14 cellular contexts compared by ENCODE assay signal in the genomic region with DNA sequence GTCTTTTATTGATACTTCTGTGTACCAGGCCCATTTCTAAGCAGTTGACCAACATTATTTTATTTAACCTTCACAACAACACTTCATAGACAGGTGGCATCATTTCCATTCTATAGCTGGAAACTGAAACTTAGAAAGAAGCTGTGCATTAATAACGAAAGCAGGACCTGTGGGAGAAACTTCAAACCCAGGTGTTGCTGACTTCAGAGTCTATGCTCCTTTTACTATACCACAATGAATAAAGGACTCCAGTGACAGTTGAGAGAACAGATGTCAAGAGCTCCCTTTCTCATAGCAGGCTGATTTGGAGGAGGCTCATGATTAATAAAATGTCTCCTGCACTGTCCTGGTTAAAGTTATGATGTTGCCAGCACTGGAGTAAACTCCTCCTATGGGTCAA. TPM values are rescaled to one million over a fixed set of nuclear protein-coding genes. Genes with fewer than 3 reads are reported as not detected.
DNase-seq lines count a peak whose midpoint lies in the region; ATAC-seq, FAIRE-seq and TF ChIP-seq lines count a peak whose summit lies in the region.
"Had no signal": no experiment of that assay in that cellular context is flagged by ENCODE, and none has a peak within 500 bp of the region (broad histone marks: within the 10 kb centered on the region; RNA-seq: fewer than 3 reads in every experiment).

No MANE protein-coding gene starts in this region.

- H3K79me2 ChIP-seq in SK-N-SH (ENCODE audit: insufficient read depth) = no peaks in the 10 kb centered on the region

- H3K4me1 ChIP-seq in effector memory CD4-positive, alpha-beta T cell (ENCODE audit: control insufficient read depth, insufficient read depth, low read length, poor library complexity, severe bottlenecking) = no peaks in the 10 kb centered on the region
- H3K4me1 ChIP-seq in SK-N-SH (ENCODE audit: control insufficient read depth in 1 of 2, insufficient read depth in 2 of 2, low read depth in 1 of 2, low read length in 1 of 2) (no peaks in the 10 kb centered on the region), thyroid gland (no peaks in the 10 kb centered on the region)
- H3K4me1 ChIP-seq: psoas muscle had no signal

- no peak overlapping the region for H3K4me3 ChIP-seq in effector memory CD4-positive, alpha-beta T cell (ENCODE audit: insufficient read depth, low read depth, low read length, poor library complexity, severe bottlenecking)
- H3K4me3 ChIP-seq in SK-N-SH (ENCODE audit: low read depth in 2 of 2, low read length in 1 of 2) (no peak overlapping the region), thyroid gland (replicated peaks in 1 of 3) (no peak overlapping the region)
- H3K4me3 ChIP-seq: psoas muscle had no signal

- ATAC-seq in HG02610 (IDR thresholded peaks at IDR 0.05; ENCODE audit: unreplicated experiment) = peak; percentile 100
- peak; percentile 99 for ATAC-seq in HG03378 (IDR thresholded peaks at IDR 0.05; ENCODE audit: unreplicated experiment)
- ATAC-seq: psoas muscle had no signal

- FAIRE-seq in GM12891 (lab: Jason Lieb, UNC) = peak; percentile 40
- peak; percentile 86 for FAIRE-seq in GM19239 (lab: Jason Lieb, UNC)

- no peak overlapping the region for H3K4me2 ChIP-seq in SK-N-SH

- no peaks in the 10 kb centered on the region for H3K9me2 ChIP-seq in SK-N-SH

- no peak for TF ChIP-seq EP300 in SK-N-SH (IDR thresholded peaks at IDR 0.05; ENCODE audit: borderline replicate concordance in 1 of 2, low read depth in 1 of 2, low read length in 1 of 2)

- H2AFZ ChIP-seq in SK-N-SH (ENCODE audit: low read depth) = no peak overlapping the region

- no peak for TF ChIP-seq POLR2A in GM12891 (IDR thresholded peaks at IDR 0.05; ENCODE audit: low read depth, low read length)
- TF ChIP-seq POLR2A in thyroid gland (IDR thresholded peaks at IDR 0.05) = no peak

- no peak overlapping the region for H3K9ac ChIP-seq in SK-N-SH

- 67% methylated on average over 1 of the region's 1 CpG for WGBS in SK-N-SH (ENCODE audit: low lambda C conversion rate)
- WGBS in thyroid gland, 2 donors = 54 to 86% methylated on average over 1 of the region's 1 CpG

- no peaks in the 10 kb centered on the region for H3K9me3 ChIP-seq in effector memory CD4-positive, alpha-beta T cell (ENCODE audit: control insufficient read depth, low read length)
- H3K9me3 ChIP-seq in SK-N-SH (no peaks in the 10 kb centered on the region), thyroid gland (no peaks in the 10 kb centered on the region)
- H3K9me3 ChIP-seq: psoas muscle had no signal

- no peaks in the 10 kb centered on the region for H3K36me3 ChIP-seq in effector memory CD4-positive, alpha-beta T cell (ENCODE audit: control insufficient read depth, insufficient read depth, low read length)
- H3K36me3 ChIP-seq in SK-N-SH (replicated peaks in 1 of 2; ENCODE audit: control insufficient read depth in 1 of 2, insufficient read depth in 2 of 2, low read length in 1 of 2) = no peaks in the 10 kb centered on the region
- no peaks in the 10 kb centered on the region for H3K36me3 ChIP-seq in thyroid gland

- no peaks in the 10 kb centered on the region for H3F3A ChIP-seq in SK-N-SH (replicated peaks; ENCODE audit: insufficient read depth)

- H3K27me3 ChIP-seq in effector memory CD4-positive, alpha-beta T cell (replicated peaks; ENCODE audit: control insufficient read depth, insufficient read depth, low read length, poor library complexity, severe bottlenecking) = peaks cover 3% of the 10 kb centered on the region
- H3K27me3 ChIP-seq in SK-N-SH (ENCODE audit: insufficient read depth) = no peaks in the 10 kb centered on the region
- H3K27me3 ChIP-seq in thyroid gland = no peaks in the 10 kb centered on the region

- TF ChIP-seq CTCF in SK-N-SH (IDR thresholded peaks at IDR 0.05) (no peak), thyroid gland (IDR thresholded peaks at IDR 0.05) (no peak)

- in situ Hi-C loops in KBM-7 (cut with MboI; ENCODE audit: low pct_unique_long_range_greater_than_20kb, low sequenced_read_pairs) = no loop called here

- intact Hi-C loops in thyroid gland (cut with DNase I) = no loop called here

- POLR2A ChIA-PET in SK-N-SH (lab: Yijun Ruan, JAX) = no interaction called here

- DNase-seq in GM12891 (ENCODE audit: insufficient read length, low spot score) = peak; percentile 11
- DNase-seq in GM19239 (ENCODE audit: insufficient read length, low spot score) = peak; percentile 40
- no peak for DNase-seq in KBM-7
- no peak for DNase-seq in effector memory CD4-positive, alpha-beta T cell
- DNase-seq in SK-N-SH = no peak
- no peak for DNase-seq in thyroid gland
- DNase-seq: activated naive CD4-positive, alpha-beta T cell treated with anti-CD3 and anti-CD28 coated beads, Interleukin-2, amount 50 U/mL, for 16 hours; GF-D8; NCI-H226; psoas muscle; SHP77 treated with DMSO at 0.1 percent for 48 hours had no signal

- H3K27ac ChIP-seq in effector memory CD4-positive, alpha-beta T cell (ENCODE audit: insufficient read depth, low read length, poor library complexity, severe bottlenecking) = no peak overlapping the region
- H3K27ac ChIP-seq in SK-N-SH (ENCODE audit: low read depth in 2 of 2, low read length in 1 of 2) = no peak overlapping the region
- no peak overlapping the region for H3K27ac ChIP-seq in thyroid gland
- H3K27ac ChIP-seq: psoas muscle had no signal

- CTCF ChIA-PET in SK-N-SH (lab: Yijun Ruan, JAX) = no interaction called here

- H4K20me1 ChIP-seq in SK-N-SH (ENCODE audit: insufficient read depth) = no peaks in the 10 kb centered on the region

- no peak for TF ChIP-seq RAD21 in SK-N-SH (IDR thresholded peaks at IDR 0.05; ENCODE audit: low read length)

TF ChIP-seq in GM12891, 5 proteins besides CTCF, POLR2A, EP300 and RAD21:
- TF ChIP-seq TAF1 (IDR thresholded peaks at IDR 0.05; ENCODE audit: low read depth, low read length) = no peak
- no peak for TF ChIP-seq SPI1 (IDR thresholded peaks at IDR 0.05; ENCODE audit: low read depth, low read length)
- TF ChIP-seq PAX5 (IDR thresholded peaks at IDR 0.05; ENCODE audit: insufficient read depth, low read length, severe bottlenecking) = no peak
- no peak for TF ChIP-seq POU2F2 (IDR thresholded peaks at IDR 0.05; ENCODE audit: low read depth, low read length)

TF ChIP-seq in SK-N-SH, 30 proteins besides CTCF, POLR2A, EP300 and RAD21:
- TF ChIP-seq FOXM1 (IDR thresholded peaks at IDR 0.05; ENCODE audit: low read depth) = no peak
- TF ChIP-seq, protein P1, sequence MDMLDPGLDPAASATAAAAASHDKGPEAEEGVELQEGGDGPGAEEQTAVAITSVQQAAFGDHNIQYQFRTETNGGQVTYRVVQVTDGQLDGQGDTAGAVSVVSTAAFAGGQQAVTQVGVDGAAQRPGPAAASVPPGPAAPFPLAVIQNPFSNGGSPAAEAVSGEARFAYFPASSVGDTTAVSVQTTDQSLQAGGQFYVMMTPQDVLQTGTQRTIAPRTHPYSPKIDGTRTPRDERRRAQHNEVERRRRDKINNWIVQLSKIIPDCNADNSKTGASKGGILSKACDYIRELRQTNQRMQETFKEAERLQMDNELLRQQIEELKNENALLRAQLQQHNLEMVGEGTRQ (IDR thresholded peaks at IDR 0.05; ENCODE audit: borderline replicate concordance, low read depth, low read length) = no peak
- TF ChIP-seq FOXJ3 (CRISPR knock-in tag; IDR thresholded peaks at IDR 0.05) = no peak
- no peak for TF ChIP-seq TCF12 (IDR thresholded peaks at IDR 0.05)
- no peak for TF ChIP-seq FOSL2 (IDR thresholded peaks at IDR 0.05; ENCODE audit: borderline replicate concordance, low read depth)
- TF ChIP-seq GATA2 (CRISPR knock-in tag; IDR thresholded peaks at IDR 0.05) = no peak
- TF ChIP-seq, protein P2, sequence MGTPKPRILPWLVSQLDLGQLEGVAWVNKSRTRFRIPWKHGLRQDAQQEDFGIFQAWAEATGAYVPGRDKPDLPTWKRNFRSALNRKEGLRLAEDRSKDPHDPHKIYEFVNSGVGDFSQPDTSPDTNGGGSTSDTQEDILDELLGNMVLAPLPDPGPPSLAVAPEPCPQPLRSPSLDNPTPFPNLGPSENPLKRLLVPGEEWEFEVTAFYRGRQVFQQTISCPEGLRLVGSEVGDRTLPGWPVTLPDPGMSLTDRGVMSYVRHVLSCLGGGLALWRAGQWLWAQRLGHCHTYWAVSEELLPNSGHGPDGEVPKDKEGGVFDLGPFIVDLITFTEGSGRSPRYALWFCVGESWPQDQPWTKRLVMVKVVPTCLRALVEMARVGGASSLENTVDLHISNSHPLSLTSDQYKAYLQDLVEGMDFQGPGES (IDR thresholded peaks at IDR 0.05; ENCODE audit: low read depth, low read length) = no peak
- TF ChIP-seq TAF1 (IDR thresholded peaks at IDR 0.05; ENCODE audit: borderline replicate concordance, low read depth, low read length) = no peak
- TF ChIP-seq, protein P3, sequence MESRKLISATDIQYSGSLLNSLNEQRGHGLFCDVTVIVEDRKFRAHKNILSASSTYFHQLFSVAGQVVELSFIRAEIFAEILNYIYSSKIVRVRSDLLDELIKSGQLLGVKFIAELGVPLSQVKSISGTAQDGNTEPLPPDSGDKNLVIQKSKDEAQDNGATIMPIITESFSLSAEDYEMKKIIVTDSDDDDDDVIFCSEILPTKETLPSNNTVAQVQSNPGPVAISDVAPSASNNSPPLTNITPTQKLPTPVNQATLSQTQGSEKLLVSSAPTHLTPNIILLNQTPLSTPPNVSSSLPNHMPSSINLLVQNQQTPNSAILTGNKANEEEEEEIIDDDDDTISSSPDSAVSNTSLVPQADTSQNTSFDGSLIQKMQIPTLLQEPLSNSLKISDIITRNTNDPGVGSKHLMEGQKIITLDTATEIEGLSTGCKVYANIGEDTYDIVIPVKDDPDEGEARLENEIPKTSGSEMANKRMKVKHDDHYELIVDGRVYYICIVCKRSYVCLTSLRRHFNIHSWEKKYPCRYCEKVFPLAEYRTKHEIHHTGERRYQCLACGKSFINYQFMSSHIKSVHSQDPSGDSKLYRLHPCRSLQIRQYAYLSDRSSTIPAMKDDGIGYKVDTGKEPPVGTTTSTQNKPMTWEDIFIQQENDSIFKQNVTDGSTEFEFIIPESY (IDR thresholded peaks at IDR 0.05; ENCODE audit: borderline replicate concordance, low read depth) = no peak
- no peak for TF ChIP-seq ELF1 (IDR thresholded peaks at IDR 0.05)
- TF ChIP-seq MEF2A (IDR thresholded peaks at IDR 0.05; ENCODE audit: borderline replicate concordance, low read depth) = no peak
- TF ChIP-seq RCOR1 (IDR thresholded peaks at IDR 0.05; ENCODE audit: low read length) = no peak
- TF ChIP-seq RFX5 (IDR thresholded peaks at IDR 0.05; ENCODE audit: low read length) = no peak
- no peak for TF ChIP-seq YY1 (IDR thresholded peaks at IDR 0.05; ENCODE audit: low read depth)
- no peak for TF ChIP-seq SIN3A (IDR thresholded peaks at IDR 0.05; ENCODE audit: borderline replicate concordance, low read depth, low read length)
- no peak for TF ChIP-seq MXI1 (IDR thresholded peaks at IDR 0.05; ENCODE audit: low read depth, low read length)

RNA-seq across cellular contexts. Expression of a gene that starts 56.6 kb away (rescaled TPM):
- not detected for polyA plus RNA-seq in GM12891 (2012; ENCODE audit: low read depth, missing spikeins)
- polyA plus RNA-seq in SK-N-SH (2012; rRNA removed) = 0.93 and 1.0 TPM in 2 replicates
- 0.92 and 1.1 TPM in 2 replicates for polyA plus RNA-seq in SK-N-SH (2012; cell fraction: cytosol; rRNA removed)
- 0.89 and 1.0 TPM in 2 replicates for polyA plus RNA-seq in SK-N-SH (2012; cell fraction: nucleus; rRNA removed)
- total RNA-seq in thyroid gland = not detected
- total RNA-seq: dermis microvascular lymphatic vessel endothelial cell, psoas muscle had no signal

Comparison
In these comparisons a context has a peak if more than half of its experiments do, and no peak if none do; other contexts are left out.
1. DNase-seq: peak in GM12891 (single experiment) and GM19239 (single experiment); none in KBM-7 (single experiment), effector memory CD4-positive, alpha-beta T cell (0 of 3), SK-N-SH (single experiment) and thyroid gland (0 of 2).